10 cellular contexts compared by ENCODE assay signal in the genomic region with DNA sequence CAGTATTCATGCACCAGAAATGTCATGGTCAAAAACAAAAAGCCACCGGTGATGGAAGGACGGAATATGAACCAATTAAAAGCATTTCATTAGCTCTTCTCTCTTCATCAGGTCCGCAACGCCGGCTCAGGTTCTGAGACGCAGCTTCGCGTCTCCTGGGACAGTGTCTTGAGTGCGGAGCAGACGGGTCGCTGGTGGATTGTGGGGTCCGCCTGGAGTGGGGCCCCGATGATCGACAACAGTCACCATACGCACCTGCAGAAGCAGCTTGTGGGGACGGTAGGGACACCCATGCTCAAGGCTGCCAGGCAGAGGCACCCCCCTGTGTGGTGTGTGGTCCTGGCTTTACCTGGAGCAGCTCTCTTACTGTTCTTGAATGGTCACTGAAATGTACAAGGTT. TPM values are rescaled to one million over a fixed set of nuclear protein-coding genes. Genes with fewer than 3 reads are reported as not detected.
"Had no signal": no experiment of that assay in that cellular context is flagged by ENCODE, and none has a peak within 500 bp of the region (broad histone marks: within the 10 kb centered on the region; RNA-seq: fewer than 3 reads in every experiment).

No MANE protein-coding gene starts in this region.

- DNase-seq: H9, HCEC 1CT, IMR-90, KBM-7 had no signal

- H3K4me3 Mint-ChIP-seq: GM23338, H9 had no signal

- H2AFZ ChIP-seq: GM23338 had no signal

- H3K4me2 ChIP-seq: GM23338, KMS-11 had no signal

- H3K27ac ChIP-seq: HL-60, KMS-11 had no signal

- H3K27ac Mint-ChIP-seq: GM23338 had no signal

- ATAC-seq: GM23338, HepG2 had no signal

- H3K4me1 Mint-ChIP-seq: GM23338, H9 had no signal

- H3K9me3 Mint-ChIP-seq: GM23338, H9 had no signal

- H3K4me3 ChIP-seq: GM23338 had no signal

- H3K9ac ChIP-seq: KMS-11 had no signal

- FAIRE-seq: H1, H54, HepG2 had no signal

RNA-seq across cellular contexts. Expression of a gene that starts 47.6 kb away (rescaled TPM):
- total RNA-seq: H9, IMR-90 had no signal
- polyA plus RNA-seq: H1, IMR-90 had no signal
